Comparison of ENCODE assay signal across 9 cellular contexts in genomic region chr2:54579682-54580349, GRCh38.
DNase-seq lines count a peak whose midpoint lies in the region; ATAC-seq and TF ChIP-seq lines count a peak whose summit lies in the region.
"Had no signal": no experiment of that assay in that cellular context is flagged by ENCODE, and none has a peak within 500 bp of the region (broad histone marks: within the 10 kb centered on the region; RNA-seq: fewer than 3 reads in every experiment).

No MANE protein-coding gene starts in this region.

- peak overlapping the region; percentile 97 for H3K27ac Mint-ChIP-seq in progenitor cell of endocrine pancreas

- ATAC-seq in GM18508 (IDR thresholded peaks at IDR 0.05; ENCODE audit: insufficient read depth, unreplicated experiment), result peak; percentile 90
- ATAC-seq in GM21786 (IDR thresholded peaks at IDR 0.05; ENCODE audit: unreplicated experiment), result peak; percentile 88

- peak overlapping the region; percentile 63 for H3K4me3 Mint-ChIP-seq in progenitor cell of endocrine pancreas (ENCODE audit: low read depth)

- in situ Hi-C loops in brain microvascular endothelial cell (cut with HindIII; ENCODE audit: low pct_ligation_motif_present, low sequenced_read_pairs), result no loop called here

- no peak for TF ChIP-seq CTCF in brain microvascular endothelial cell (IDR thresholded peaks at IDR 0.05; ENCODE audit: low read depth, low read length, missing control alignments)
- no peak for TF ChIP-seq CTCF in progenitor cell of endocrine pancreas (IDR thresholded peaks at IDR 0.05; ENCODE audit: unreplicated experiment)
- no peak for TF ChIP-seq CTCF in tibial artery (IDR thresholded peaks at IDR 0.05)

- H3K27ac ChIP-seq in brain microvascular endothelial cell (peak overlapping the region; percentile 42), tibial artery (no peak overlapping the region)
- H3K27ac ChIP-seq: SJSA1 had no signal

- H3K4me3 ChIP-seq in brain microvascular endothelial cell (ENCODE audit: low read depth, low read length) (no peak overlapping the region), tibial artery (no peak overlapping the region)
- H3K4me3 ChIP-seq: SJSA1 had no signal

- no peaks in the 10 kb centered on the region for H3K36me3 ChIP-seq in brain microvascular endothelial cell (replicated peaks)
- H3K36me3 ChIP-seq in tibial artery, result no peaks in the 10 kb centered on the region

- peaks cover 0 to 44% (median 34%) of the 10 kb centered on the region in 4 donors for H3K4me1 ChIP-seq in tibial artery
- H3K4me1 ChIP-seq: SJSA1 had no signal

- H3K9me3 ChIP-seq in tibial artery, result no peaks in the 10 kb centered on the region
- H3K9me3 ChIP-seq: SJSA1 had no signal

- intact Hi-C loops in tibial artery (cut with DNase I; ENCODE audit: low total_unique reads), result no loop called here

- peaks cover 10% of the 10 kb centered on the region for H3K36me3 Mint-ChIP-seq in progenitor cell of endocrine pancreas (ENCODE audit: insufficient read depth)

- DNase-seq in LoVo (ENCODE audit: low spot score) (peak; percentile 74), brain microvascular endothelial cell (no peak), progenitor cell of endocrine pancreas (ENCODE audit: low spot score, unreplicated experiment) (no peak), COLO829 (ENCODE audit: low spot score) (no peak), tibial artery (no peak), medulla oblongata (ENCODE audit: extremely low spot score) (no peak)

- no peaks in the 10 kb centered on the region for H3K27me3 ChIP-seq in brain microvascular endothelial cell (replicated peaks)
- no peaks in the 10 kb centered on the region for H3K27me3 ChIP-seq in tibial artery
- H3K27me3 ChIP-seq: SJSA1 had no signal

- no peaks in the 10 kb centered on the region for H3K27me3 Mint-ChIP-seq in progenitor cell of endocrine pancreas

- peaks cover 81% of the 10 kb centered on the region for H3K4me1 Mint-ChIP-seq in progenitor cell of endocrine pancreas (ENCODE audit: low read depth)

- no peaks in the 10 kb centered on the region for H3K9me3 Mint-ChIP-seq in progenitor cell of endocrine pancreas (ENCODE audit: low read depth)
